Comparison of ENCODE assay signal across 8 cellular contexts in genomic region chr16:76535-77272, GRCh38. TPM values are rescaled to one million over a fixed set of nuclear protein-coding genes. Genes with fewer than 3 reads are reported as not detected.
DNase-seq lines count a peak whose midpoint lies in the region; ATAC-seq and TF ChIP-seq lines count a peak whose summit lies in the region.

No MANE protein-coding gene starts in this region.

- peaks cover 51% of the 10 kb centered on the region for H3K4me1 Mint-ChIP-seq in neural crest cell

- H3K27me3 ChIP-seq in esophagus squamous epithelium: peaks cover 0 to 7% (median 0%) of the 10 kb centered on the region in 4 donors

- H3K4me1 ChIP-seq in esophagus squamous epithelium: peaks cover 39 to 71% (median 45%) of the 10 kb centered on the region in 3 donors

- H3K27ac Mint-ChIP-seq in neural crest cell (ENCODE audit: unreplicated experiment): peak overlapping the region; percentile 43

- intact Hi-C loops in esophagus squamous epithelium (cut with DNase I): no loop called here

- peaks cover 0 to 23% (median 0%) of the 10 kb centered on the region in 3 donors for H3K36me3 ChIP-seq in esophagus squamous epithelium

- H3K27me3 Mint-ChIP-seq in neural crest cell (ENCODE audit: low read depth): peaks cover 3% of the 10 kb centered on the region

- H3K9me3 Mint-ChIP-seq in neural crest cell: no peaks in the 10 kb centered on the region

- no peak for ATAC-seq in HG03354 (IDR thresholded peaks at IDR 0.05; ENCODE audit: poor library complexity, severe bottlenecking, unreplicated experiment)

- peak; percentile 77 for DNase-seq in AG09319 (ENCODE audit: extremely low read depth, low read depth)
- DNase-seq in H4 (ENCODE audit: low spot score): peak; percentile 91
- peak; percentile 24 for DNase-seq in SW480 (ENCODE audit: low spot score)
- no peak for DNase-seq in esophagus squamous epithelium (lab: John Stamatoyannopoulos, UW)
- DNase-seq in neural crest cell (ENCODE audit: low read depth, low spot score): no peak
- no peak for DNase-seq in activated CD4-positive, CD25-positive, alpha-beta regulatory T cell treated with anti-CD3 and anti-CD28 coated beads, Interleukin-2, amount 50 U/mL, for 72 hours
- no peak for DNase-seq in activated gamma-delta T cell treated with Interleukin-2 at 50 U/mL for 16 hours

- H3K9me3 ChIP-seq in esophagus squamous epithelium: no peaks in the 10 kb centered on the region

- 16 to 32% methylated on average over 4 to 5 of the region's 13 CpGs for WGBS in esophagus squamous epithelium, 2 donors

- H3K4me3 ChIP-seq in esophagus squamous epithelium: peak overlapping the region in 3 of 4 donors; percentile 74 to 96 (median 89)

- H3K4me3 Mint-ChIP-seq in neural crest cell: peak overlapping the region; percentile 86

- no peaks in the 10 kb centered on the region for H3K36me3 Mint-ChIP-seq in neural crest cell (ENCODE audit: low read depth)

- no peak for TF ChIP-seq POLR2A in esophagus squamous epithelium (IDR thresholded peaks at IDR 0.05)

- peak overlapping the region; percentile 91 to 98 (median 96) for H3K27ac ChIP-seq in esophagus squamous epithelium

- no peak for TF ChIP-seq CTCF in AG09319 (IDR thresholded peaks at IDR 0.05; ENCODE audit: low read depth, low read length)
- TF ChIP-seq CTCF in esophagus squamous epithelium (IDR thresholded peaks at IDR 0.05): no peak
- no peak for TF ChIP-seq CTCF in neural crest cell (conservative IDR thresholded peaks at IDR 0.05)

RNA-seq across cellular contexts. Expression of gene MPG, which starts 1.3 kb away (rescaled TPM):
- total RNA-seq in H4 (2014; rRNA removed; shearing (Covaris generic)): 62.8 and 94.3 TPM in 2 replicates
- total RNA-seq in esophagus squamous epithelium (10 to 100 TPM; 47.4 to 72.1 (median 68.3) TPM), neural crest cell (47.7 and 50.0 TPM in 2 replicates)

RNA-seq across cellular contexts. Expression of gene RHBDF1, which starts 4.3 kb away (rescaled TPM):
- 12.4 and 15.5 TPM in 2 replicates for total RNA-seq in H4 (2014; rRNA removed; shearing (Covaris generic))
- total RNA-seq in esophagus squamous epithelium (10 to 100 TPM; 13.3 to 38.3 (median 24.2) TPM), neural crest cell (46.5 TPM in 2 replicates)

RNA-seq across cellular contexts. Expression of gene SNRNP25, which starts 23.1 kb away (rescaled TPM):
- total RNA-seq in H4 (2014; rRNA removed; shearing (Covaris generic)): 42.4 and 46.6 TPM in 2 replicates
- 10 to 100 TPM; 12.4 to 30.0 (median 17.9) TPM for total RNA-seq in esophagus squamous epithelium
- total RNA-seq in neural crest cell: 79.1 and 85.6 TPM in 2 replicates

RNA-seq across cellular contexts. Expression of gene POLR3K, which starts 23.3 kb away (rescaled TPM):
- 8.3 and 12.5 TPM in 2 replicates for total RNA-seq in H4 (2014; rRNA removed; shearing (Covaris generic))
- total RNA-seq in esophagus squamous epithelium (1 to 10 TPM; 3.1 to 8.6 (median 4.8) TPM), neural crest cell (35.8 and 36.7 TPM in 2 replicates)

Comparison
In these comparisons a context has a peak if more than half of its experiments do, and no peak if none do; other contexts are left out.
1. DNase-seq: peak in AG09319 (single experiment), H4 (single experiment) and SW480 (single experiment); none in esophagus squamous epithelium (single experiment), neural crest cell (single experiment), activated CD4-positive, CD25-positive, alpha-beta regulatory T cell treated with anti-CD3 and anti-CD28 coated beads, Interleukin-2, amount 50 U/mL, for 72 hours (single experiment) and activated gamma-delta T cell treated with Interleukin-2 at 50 U/mL for 16 hours (single experiment).